ENCODE assay signal across 20 cellular contexts in the genomic region with DNA sequence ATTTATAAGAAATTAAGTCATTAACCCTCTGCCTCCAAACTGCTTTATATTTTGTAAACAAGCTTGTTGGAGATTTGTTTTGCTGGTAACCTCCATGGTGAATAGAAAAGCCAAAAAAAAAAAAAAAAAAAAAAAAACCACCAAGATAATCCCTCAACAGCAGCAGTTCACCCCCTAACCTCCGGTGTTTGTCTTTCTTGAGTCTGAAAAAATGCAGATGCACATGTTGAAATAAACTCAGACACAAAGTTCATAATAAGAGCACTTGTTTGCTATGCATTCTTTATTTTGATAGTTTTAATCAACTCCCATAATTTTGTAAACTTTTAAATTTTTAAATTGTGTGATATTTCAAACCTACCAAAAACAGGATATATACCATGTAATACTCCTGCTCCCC. TPM values are rescaled to one million over a fixed set of nuclear protein-coding genes. Genes with fewer than 3 reads are reported as not detected.
DNase-seq lines count a peak whose midpoint lies in the region; ATAC-seq, FAIRE-seq and TF ChIP-seq lines count a peak whose summit lies in the region.
"Had no signal": no experiment of that assay in that cellular context is flagged by ENCODE, and none has a peak within 500 bp of the region (broad histone marks: within the 10 kb centered on the region; RNA-seq: fewer than 3 reads in every experiment).

No MANE protein-coding gene starts in this region.

- H2AFZ ChIP-seq in HepG2 (ENCODE audit: low read length): no peak overlapping the region
- H2AFZ ChIP-seq in PC-3 (ENCODE audit: low read length): no peak overlapping the region

- H3K36me3 Mint-ChIP-seq in progenitor cell of endocrine pancreas (ENCODE audit: insufficient read depth): no peaks in the 10 kb centered on the region

- H3K4me1 ChIP-seq in HepG2 (ENCODE audit: insufficient read depth, low read length): peaks cover 65% of the 10 kb centered on the region
- H3K4me1 ChIP-seq in right lobe of liver: peaks cover 0 to 9% (median 4%) of the 10 kb centered on the region in 4 donors
- peaks cover 47% of the 10 kb centered on the region for H3K4me1 ChIP-seq in PC-3 (ENCODE audit: insufficient read depth, low read length)

- TF ChIP-seq POLR2A in HepG2 (IDR thresholded peaks at IDR 0.05; ENCODE audit: insufficient read depth in 1 of 2, low read depth in 2 of 2, low read length in 2 of 2) (no peak), right lobe of liver (IDR thresholded peaks at IDR 0.05) (no peak)

- no peaks in the 10 kb centered on the region for H3K9me3 Mint-ChIP-seq in progenitor cell of endocrine pancreas (ENCODE audit: low read depth)

- no peaks in the 10 kb centered on the region for H4K20me1 ChIP-seq in HepG2 (ENCODE audit: insufficient read depth, low read length)
- no peaks in the 10 kb centered on the region for H4K20me1 ChIP-seq in PC-3 (ENCODE audit: low read length)

- no peak for FAIRE-seq in HepG2 (lab: Jason Lieb, UNC)
- FAIRE-seq: GM12878, GM18507, K562 had no signal

- POLR2A ChIA-PET in HepG2 (lab: Yijun Ruan, JAX) (interaction anchor here (0.6 to 5.6 kb wide), 4 partner anchors 9 to 1414 kb away, joined by 3 to 38 read pairs (median 4); partner anchors contain the start of gene C3orf33), PC-3 (lab: Charles Lee; ENCODE audit: unreplicated experiment) (no interaction called here)

- peak overlapping the region; percentile 80 for H3K27ac Mint-ChIP-seq in progenitor cell of endocrine pancreas

- H3K4me2 ChIP-seq in HepG2 (ENCODE audit: low read depth, low read length) (peak overlapping the region; percentile 70), PC-3 (ENCODE audit: low read length) (peak overlapping the region; percentile 98; the same call in 1 of the 2 replicates)
- H3K4me2 ChIP-seq: SK-N-SH had no signal

- in situ Hi-C loops in HepG2 (cut with HindIII; ENCODE audit: extremely low pct_ligation_motif_present, low pct_unique_long_range_greater_than_20kb): loop anchor here (5.0 kb wide), 1 partner anchor 116 kb away; no protein-coding TSS in a partner anchor

- TF ChIP-seq RAD21 in HepG2 (CRISPR knock-in tag; IDR thresholded peaks at IDR 0.05): no peak

- no peaks in the 10 kb centered on the region for H3K36me3 ChIP-seq in HepG2 (replicated peaks in 1 of 2; ENCODE audit: control insufficient read depth in 1 of 2, insufficient read depth in 2 of 2, low read length in 2 of 2)
- no peaks in the 10 kb centered on the region for H3K36me3 ChIP-seq in right lobe of liver
- H3K36me3 ChIP-seq in PC-3 (ENCODE audit: low read depth, low read length): no peaks in the 10 kb centered on the region
- H3K36me3 ChIP-seq: BLaER1 treated with 17β-estradiol and CSF1 and Interleukin-3, amounts not matched to agents 10 nM and 100 nM; HAP-1 had no signal

- CTCF ChIA-PET in HepG2 (lab: Yijun Ruan, JAX; ENCODE audit: low intra/inter-chr PET ratio, low total read pairs): no interaction called here
- CTCF ChIA-PET in PC-3 (lab: Charles Lee): interaction anchor here (0.7 kb wide), 1 partner anchor 19 kb away, joined by 4 read pairs; no protein-coding TSS in a partner anchor

- ATAC-seq in HepG2 (no peak), right lobe of liver (no peak), PC-3 (no peak), GM18519 (IDR thresholded peaks at IDR 0.05; ENCODE audit: low FRiP score, unreplicated experiment) (no peak), GM19467 (IDR thresholded peaks at IDR 0.05; ENCODE audit: unreplicated experiment) (no peak)
- ATAC-seq: GM12878, K562, Panc1 had no signal

- H3K27ac ChIP-seq in HepG2 (ENCODE audit: extremely low read length, insufficient read depth, low read length) (no peak overlapping the region), right lobe of liver (no peak overlapping the region), PC-3 (ENCODE audit: low read length) (no peak overlapping the region)
- H3K27ac ChIP-seq: BLaER1 treated with 17β-estradiol and CSF1 and Interleukin-3, amounts not matched to agents 10 nM and 100 nM had no signal

- no peaks in the 10 kb centered on the region for H3K9me2 ChIP-seq in PC-3 (replicated peaks; ENCODE audit: low read length)
- H3K9me2 ChIP-seq: SK-N-SH had no signal

- H3K79me2 ChIP-seq in HepG2 (ENCODE audit: insufficient read depth, low read length) (no peaks in the 10 kb centered on the region), PC-3 (ENCODE audit: low read length) (0 out of 2 replicates have a peak, but pooled peaks cover 7% of the 10 kb centered on the region)

- intact Hi-C loops in HepG2 (cut with micrococcal nuclease; ENCODE audit: unreplicated experiment) (loop anchor here (5.0 kb wide), 1 partner anchor 106 kb away; the partner anchor contains the start of gene SLC33A1), right lobe of liver (cut with DNase I) (no loop called here), PC-3 (cut with micrococcal nuclease) (loop anchor here (5.0 kb wide), 2 partner anchors 126 to 364 kb away; partner anchors contain the start of gene GMPS)

- H3K4me3 ChIP-seq in HepG2 (replicated peaks in 1 of 3; ENCODE audit: insufficient read depth in 1 of 3, low read depth in 2 of 3, low read length in 3 of 3) (no peak overlapping the region), right lobe of liver (no peak overlapping the region), PC-3 (ENCODE audit: low read length) (no peak overlapping the region)
- H3K4me3 ChIP-seq: BLaER1 treated with 17β-estradiol and CSF1 and Interleukin-3, amounts not matched to agents 10 nM and 100 nM; GM12878; K562 had no signal

- H3K9ac ChIP-seq in HepG2 (ENCODE audit: insufficient read depth, low read depth, low read length): no peak overlapping the region
- no peak overlapping the region for H3K9ac ChIP-seq in PC-3 (ENCODE audit: low read length)
- H3K9ac ChIP-seq: BLaER1 treated with 17β-estradiol and CSF1 and Interleukin-3, amounts not matched to agents 10 nM and 100 nM; SK-N-SH had no signal

- peaks cover 51% of the 10 kb centered on the region for H3K4me1 Mint-ChIP-seq in progenitor cell of endocrine pancreas (ENCODE audit: low read depth)

- peaks cover 0 to 3% of the 10 kb centered on the region in 2 experiments; a peak in 1 of 5 replicates for H3K27me3 ChIP-seq in HepG2 (ENCODE audit: control insufficient read depth in 1 of 2, insufficient read depth in 2 of 2, low read length in 2 of 2)
- H3K27me3 ChIP-seq in right lobe of liver: no peaks in the 10 kb centered on the region
- no peaks in the 10 kb centered on the region for H3K27me3 ChIP-seq in PC-3 (ENCODE audit: low read length)

- DNase-seq in HepG2 (ENCODE audit: low spot score): peak; percentile 54
- DNase-seq in right lobe of liver: no peak
- DNase-seq in PC-3: no peak
- DNase-seq in left kidney (ENCODE audit: low read depth, low spot score): peak; percentile 1
- DNase-seq in progenitor cell of endocrine pancreas (ENCODE audit: low spot score, unreplicated experiment): no peak
- no peak for DNase-seq in hepatic stellate cell (ENCODE audit: low spot score)
- DNase-seq: DMS79 treated with DMSO at 0.1 percent for 48 hours, GDM1, MV-4-11, NCI-H187 treated with DMSO at 0.1 percent for 48 hours, NCI-H510A, SK-N-SH had no signal

- no peak overlapping the region for H3K4me3 Mint-ChIP-seq in progenitor cell of endocrine pancreas (ENCODE audit: low read depth)

- no peaks in the 10 kb centered on the region for H3F3A ChIP-seq in PC-3 (ENCODE audit: low read length, unreplicated experiment)

- 3% methylated on average over 1 of the region's 1 CpG for WGBS in HepG2 (ENCODE audit: low lambda C conversion rate)
- 83% methylated on average over 1 of the region's 1 CpG for WGBS in right lobe of liver (ENCODE audit: insufficient coverage, low coverage, low lambda C conversion rate, missing lambda C conversion rate)

- TF ChIP-seq CTCF in HepG2 (CRISPR knock-in tag; IDR thresholded peaks at IDR 0.05): no peak
- TF ChIP-seq CTCF in right lobe of liver (IDR thresholded peaks at IDR 0.05): no peak
- no peak for TF ChIP-seq CTCF in PC-3 (conservative IDR thresholded peaks at IDR 0.05; ENCODE audit: low read depth, low read length)
- no peak for TF ChIP-seq CTCF in progenitor cell of endocrine pancreas (IDR thresholded peaks at IDR 0.05; ENCODE audit: unreplicated experiment)

- no TSS peak for BruUV-seq in HepG2 (replicated peaks; lab: Mats Ljungman, UMichigan)
- no TSS peak for BruUV-seq in PC-3 (replicated peaks; lab: Mats Ljungman, UMichigan)

- no peaks in the 10 kb centered on the region for H3K27me3 Mint-ChIP-seq in progenitor cell of endocrine pancreas

- H3K9me3 ChIP-seq in HepG2 (ENCODE audit: low read length) (no peaks in the 10 kb centered on the region), right lobe of liver (no peaks in the 10 kb centered on the region), PC-3 (ENCODE audit: low read length) (no peaks in the 10 kb centered on the region)
- H3K9me3 ChIP-seq: BLaER1 treated with 17β-estradiol and CSF1 and Interleukin-3, amounts not matched to agents 10 nM and 100 nM; HAP-1; SK-N-SH had no signal

- TF ChIP-seq EP300 in HepG2 (IDR thresholded peaks at IDR 0.05; ENCODE audit: low read depth in 2 of 2, low read length in 2 of 2): no peak; a peak in 1 of 4 replicates
- no peak for TF ChIP-seq EP300 in HepG2 (CRISPR knock-in tag; IDR thresholded peaks at IDR 0.05; ENCODE audit: borderline replicate concordance)

RNA-seq across cellular contexts. Expression of gene PLCH1, which starts 1.8 kb away (rescaled TPM):
- total RNA-seq in HepG2 (2016; rRNA removed; fragmentation: Illumina TruSeq; extraction: Trizol) (3.0 and 4.4 TPM in 2 replicates), right lobe of liver (under 1 TPM; 0.07 to 0.25 (median 0.17) TPM), PC-3 (2014; rRNA removed) (4.1 and 4.5 TPM in 2 replicates), progenitor cell of endocrine pancreas (13.6 and 14.2 TPM in 2 replicates)
- total RNA-seq in HepG2 (2016; cell fraction: cytosol; rRNA removed; fragmentation: Illumina TruSeq; extraction: Trizol; ENCODE audit: low read depth): 0.81 and 0.97 TPM in 2 replicates
- 2.8 and 4.1 TPM in 2 replicates for total RNA-seq in HepG2 (2016; cell fraction: insoluble cytoplasmic fraction; rRNA removed; fragmentation: Illumina TruSeq; extraction: Trizol)
- total RNA-seq in HepG2 (2016; cell fraction: membrane; rRNA removed; fragmentation: Illumina TruSeq; extraction: Trizol): 0.96 and 1.1 TPM in 2 replicates
- 5.1 and 5.3 TPM in 2 replicates for total RNA-seq in HepG2 (2016; cell fraction: nucleus; rRNA removed; fragmentation: Illumina TruSeq; extraction: Trizol)
- 1.2 and 2.0 TPM in 2 replicates for polyA plus RNA-seq in HepG2 (2011; rRNA removed)
- polyA plus RNA-seq in HepG2 (2011; cell fraction: cytosol; rRNA removed): 1.1 and 1.3 TPM in 2 replicates
- 1.0 and 2.1 TPM in 2 replicates for polyA plus RNA-seq in HepG2 (2011; cell fraction: nucleus; rRNA removed)
- 1.0 and 1.7 TPM in 2 replicates for polyA plus RNA-seq in HepG2 (2012)
- polyA plus RNA-seq in HepG2 (2016; cell fraction: cytosol; fragmentation: Illumina TruSeq; extraction: Trizol; ENCODE audit: low read depth): 0.05 and 0.07 TPM in 2 replicates
- polyA plus RNA-seq in HepG2 (2016; cell fraction: insoluble cytoplasmic fraction; fragmentation: Illumina TruSeq; extraction: Trizol; ENCODE audit: low read depth): 2.0 and 2.5 TPM in 2 replicates
- polyA plus RNA-seq in HepG2 (2016; cell fraction: membrane; fragmentation: Illumina TruSeq; extraction: Trizol; ENCODE audit: low read depth): 0.14 and 0.24 TPM in 2 replicates
- polyA plus RNA-seq in HepG2 (2016; cell fraction: nucleus; fragmentation: Illumina TruSeq; extraction: Trizol; ENCODE audit: insufficient read depth, low read depth): 1.7 and 1.9 TPM in 2 replicates
- polyA minus RNA-seq in HepG2 (2011; rRNA and poly(A)+ RNA removed; ENCODE audit: low replicate concordance): 0.07 and 4.3 TPM in 2 replicates
- 3.6 and 4.0 TPM in 2 replicates for polyA minus RNA-seq in HepG2 (2011; cell fraction: cytosol; rRNA and poly(A)+ RNA removed)
- 10.0 and 12.9 TPM in 2 replicates for polyA minus RNA-seq in HepG2 (2011; cell fraction: nucleus; rRNA and poly(A)+ RNA removed)

RNA-seq across cellular contexts. Expression of gene C3orf33, which starts 59.4 kb away (rescaled TPM):
- total RNA-seq in HepG2 (2016; rRNA removed; fragmentation: Illumina TruSeq; extraction: Trizol) (8.2 and 12.6 TPM in 2 replicates), right lobe of liver (1 to 10 TPM; 1.3 to 1.9 (median 1.5) TPM), PC-3 (2014; rRNA removed) (3.5 and 3.6 TPM in 2 replicates), progenitor cell of endocrine pancreas (4.4 and 5.3 TPM in 2 replicates)
- 3.1 and 3.4 TPM in 2 replicates for total RNA-seq in HepG2 (2016; cell fraction: cytosol; rRNA removed; fragmentation: Illumina TruSeq; extraction: Trizol; ENCODE audit: low read depth)
- total RNA-seq in HepG2 (2016; cell fraction: insoluble cytoplasmic fraction; rRNA removed; fragmentation: Illumina TruSeq; extraction: Trizol): 7.7 and 10.9 TPM in 2 replicates
- 5.6 TPM in 2 replicates for total RNA-seq in HepG2 (2016; cell fraction: membrane; rRNA removed; fragmentation: Illumina TruSeq; extraction: Trizol)
- total RNA-seq in HepG2 (2016; cell fraction: nucleus; rRNA removed; fragmentation: Illumina TruSeq; extraction: Trizol): 9.8 and 9.9 TPM in 2 replicates
- polyA plus RNA-seq in HepG2 (2011; rRNA removed): 8.7 and 9.2 TPM in 2 replicates
- 6.4 and 11.5 TPM in 2 replicates for polyA plus RNA-seq in HepG2 (2011; cell fraction: cytosol; rRNA removed)
- polyA plus RNA-seq in HepG2 (2011; cell fraction: nucleus; rRNA removed): 1.3 and 3.3 TPM in 2 replicates
- polyA plus RNA-seq in HepG2 (2012): 8.3 and 11.4 TPM in 2 replicates
- 1.7 and 1.9 TPM in 2 replicates for polyA plus RNA-seq in HepG2 (2016; cell fraction: cytosol; fragmentation: Illumina TruSeq; extraction: Trizol; ENCODE audit: low read depth)
- polyA plus RNA-seq in HepG2 (2016; cell fraction: insoluble cytoplasmic fraction; fragmentation: Illumina TruSeq; extraction: Trizol; ENCODE audit: low read depth): 8.0 and 11.1 TPM in 2 replicates
- 3.3 and 3.9 TPM in 2 replicates for polyA plus RNA-seq in HepG2 (2016; cell fraction: membrane; fragmentation: Illumina TruSeq; extraction: Trizol; ENCODE audit: low read depth)
- polyA plus RNA-seq in HepG2 (2016; cell fraction: nucleus; fragmentation: Illumina TruSeq; extraction: Trizol; ENCODE audit: insufficient read depth, low read depth): 18.2 and 19.4 TPM in 2 replicates
- 1.6 and 2.0 TPM in 2 replicates for polyA minus RNA-seq in HepG2 (2011; rRNA and poly(A)+ RNA removed; ENCODE audit: low replicate concordance)
- polyA minus RNA-seq in HepG2 (2011; cell fraction: cytosol; rRNA and poly(A)+ RNA removed): 3.7 and 5.0 TPM in 2 replicates
- polyA minus RNA-seq in HepG2 (2011; cell fraction: nucleus; rRNA and poly(A)+ RNA removed): 2.2 and 3.5 TPM in 2 replicates

Comparison
In these comparisons a context has a peak if more than half of its experiments do, and no peak if none do; other contexts are left out.
1. DNase-seq: peak in HepG2 (single experiment) and left kidney (single experiment); none in right lobe of liver (0 of 3), PC-3 (single experiment), progenitor cell of endocrine pancreas (single experiment) and hepatic stellate cell (single experiment).
2. intact Hi-C loops: an anchor here in HepG2 (5.0 kb wide) and PC-3 (5.0 kb wide); none called in right lobe of liver.